23 cellular contexts compared by ENCODE assay signal in the genomic region with DNA sequence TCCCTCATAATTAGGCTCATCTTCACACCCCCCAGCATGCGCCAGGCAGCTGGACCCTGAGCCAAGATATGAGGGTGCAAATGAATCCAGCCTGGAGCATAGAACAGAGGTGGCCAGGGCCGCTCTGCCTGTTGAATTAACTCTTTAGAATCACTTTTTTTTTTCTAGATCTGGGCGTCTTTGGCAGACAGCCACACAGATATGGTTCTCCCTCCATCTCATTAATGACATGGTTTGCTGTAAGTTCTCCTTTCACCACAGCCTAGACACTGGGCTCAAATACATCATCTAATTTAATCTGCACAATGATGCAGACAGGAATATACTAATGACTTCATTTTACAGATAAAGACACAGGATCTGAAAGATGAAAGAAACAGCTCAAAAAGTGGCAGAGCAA.
A peak's percentile ranks its signal among the peaks of the same experiment; 100 is the strongest.
DNase-seq lines count a peak whose midpoint lies in the region; ATAC-seq and TF ChIP-seq lines count a peak whose summit lies in the region.
"Had no signal": no experiment of that assay in that cellular context is flagged by ENCODE, and none has a peak within 500 bp of the region (broad histone marks: within the 10 kb centered on the region; RNA-seq: fewer than 3 reads in every experiment).

No MANE protein-coding gene starts in this region.

- peak overlapping the region; percentile 60 for H3K27ac ChIP-seq in suprapubic skin
- H3K27ac ChIP-seq: BLaER1 had no signal

- H3K27me3 Mint-ChIP-seq in nephron (ENCODE audit: low read depth), result peaks cover 15% of the 10 kb centered on the region
- no peaks in the 10 kb centered on the region for H3K27me3 Mint-ChIP-seq in activated CD4-positive, alpha-beta memory T cell treated with anti-CD3 and anti-CD28 coated beads, Interleukin-2, amount 10 ng/mL, durations not matched to agents 7 days and 5 days

- intact Hi-C loops in Right ventricle myocardium superior (cut with DNase I), result no loop called here

- peaks cover 50% of the 10 kb centered on the region for H3K4me1 Mint-ChIP-seq in nephron
- no peaks in the 10 kb centered on the region for H3K4me1 Mint-ChIP-seq in activated CD4-positive, alpha-beta memory T cell treated with anti-CD3 and anti-CD28 coated beads, Interleukin-2, amount 10 ng/mL, durations not matched to agents 7 days and 5 days
- H3K4me1 Mint-ChIP-seq: CD14-positive monocyte; CD4-positive, alpha-beta memory T cell; CD4-positive, CD25-positive, alpha-beta regulatory T cell; CD8-positive, alpha-beta memory T cell had no signal

- H3K36me3 ChIP-seq in suprapubic skin, result no peaks in the 10 kb centered on the region
- H3K36me3 ChIP-seq: BE2C, BLaER1 had no signal

- H3K27me3 ChIP-seq in suprapubic skin, result no peaks in the 10 kb centered on the region
- H3K27me3 ChIP-seq: BE2C, BLaER1 had no signal

- no peak overlapping the region for H3K4me3 ChIP-seq in suprapubic skin
- H3K4me3 ChIP-seq: BLaER1 had no signal

- DNase-seq in suprapubic skin (ENCODE audit: low spot score in 2 of 2) (no peak), NCI-H1930 (lab: John Stamatoyannopoulos, UW) (no peak), Right ventricle myocardium superior (no peak)
- no peak for DNase-seq in activated CD4-positive, alpha-beta memory T cell treated with anti-CD3 and anti-CD28 coated beads, Interleukin-2, amount 10 ng/mL, durations not matched to agents 7 days and 5 days
- DNase-seq: 8988T; ACHN; BE2C; C1 segment of cervical spinal cord; CD4-positive, alpha-beta memory T cell; CD4-positive, CD25-positive, alpha-beta regulatory T cell; CD8-positive, alpha-beta memory T cell; COR-L47; DMS 273 treated with DMSO at 0.1 percent for 48 hours; DMS153; DMS53; DMS79; DND-41; GF-D8 had no signal

- no peaks in the 10 kb centered on the region for H3K36me3 Mint-ChIP-seq in nephron (ENCODE audit: low read depth)
- no peaks in the 10 kb centered on the region for H3K36me3 Mint-ChIP-seq in activated CD4-positive, alpha-beta memory T cell treated with anti-CD3 and anti-CD28 coated beads, Interleukin-2, amount 10 ng/mL, durations not matched to agents 7 days and 5 days (ENCODE audit: low read depth)
- H3K36me3 Mint-ChIP-seq: CD14-positive monocyte; CD4-positive, alpha-beta memory T cell; CD4-positive, CD25-positive, alpha-beta regulatory T cell; CD8-positive, alpha-beta memory T cell had no signal

- H3K4me1 ChIP-seq in suprapubic skin, result peaks cover 28% of the 10 kb centered on the region
- H3K4me1 ChIP-seq: BE2C, BLaER1 had no signal

- CTCF ChIA-PET in activated CD4-positive, alpha-beta memory T cell treated with anti-CD3 and anti-CD28 coated beads, Interleukin-2, amount 10 ng/mL, durations not matched to agents 7 days and 5 days (lab: Charles Lee), result no interaction called here

- WGBS in suprapubic skin, result 60% methylated on average over 3 of the region's 3 CpGs

- POLR2A ChIA-PET in activated CD4-positive, alpha-beta memory T cell treated with anti-CD3 and anti-CD28 coated beads, Interleukin-2, amount 10 ng/mL, durations not matched to agents 7 days and 5 days (lab: Charles Lee), result no interaction called here

- TF ChIP-seq CTCF in nephron (IDR thresholded peaks at IDR 0.05; ENCODE audit: unreplicated experiment in 3 of 3) (no peak), suprapubic skin (IDR thresholded peaks at IDR 0.05) (no peak)

- TF ChIP-seq EP300 in suprapubic skin (IDR thresholded peaks at IDR 0.05), result no peak

- peak overlapping the region in 2 of 3 experiments; percentile 25 to 59 for H3K27ac Mint-ChIP-seq in nephron
- no peak overlapping the region for H3K27ac Mint-ChIP-seq in activated CD4-positive, alpha-beta memory T cell treated with anti-CD3 and anti-CD28 coated beads, Interleukin-2, amount 10 ng/mL, durations not matched to agents 7 days and 5 days
- H3K27ac Mint-ChIP-seq: CD14-positive monocyte; CD4-positive, alpha-beta memory T cell; CD4-positive, CD25-positive, alpha-beta regulatory T cell; CD8-positive, alpha-beta memory T cell had no signal

- H3K4me3 Mint-ChIP-seq in nephron, result no peak overlapping the region
- H3K4me3 Mint-ChIP-seq in activated CD4-positive, alpha-beta memory T cell treated with anti-CD3 and anti-CD28 coated beads, Interleukin-2, amount 10 ng/mL, durations not matched to agents 7 days and 5 days, result no peak overlapping the region
- H3K4me3 Mint-ChIP-seq: CD14-positive monocyte; CD4-positive, alpha-beta memory T cell; CD4-positive, CD25-positive, alpha-beta regulatory T cell; CD8-positive, alpha-beta memory T cell had no signal

- H3K9me3 Mint-ChIP-seq in nephron, result peaks cover 3% of the 10 kb centered on the region
- H3K9me3 Mint-ChIP-seq in activated CD4-positive, alpha-beta memory T cell treated with anti-CD3 and anti-CD28 coated beads, Interleukin-2, amount 10 ng/mL, durations not matched to agents 7 days and 5 days, result no peaks in the 10 kb centered on the region
- H3K9me3 Mint-ChIP-seq: CD8-positive, alpha-beta memory T cell had no signal

- H3K9me3 ChIP-seq in suprapubic skin, result no peaks in the 10 kb centered on the region
- H3K9me3 ChIP-seq: BE2C, BLaER1 had no signal

- TF ChIP-seq POLR2A in suprapubic skin (IDR thresholded peaks at IDR 0.05), result no peak

- ATAC-seq in SK-N-SH treated with all-trans-retinoic acid at 6 μM for 48 hours (no peak), Right ventricle myocardium superior (ENCODE audit: poor library complexity) (no peak), GM19452 (IDR thresholded peaks at IDR 0.05; ENCODE audit: unreplicated experiment) (no peak)

TF ChIP-seq in SK-N-SH treated with all-trans-retinoic acid at 6 μM for 48 hours, 23 proteins besides CTCF, POLR2A, EP300 and RAD21:
- TF ChIP-seq ARNTL (CRISPR knock-in tag; IDR thresholded peaks at IDR 0.05; ENCODE audit: borderline replicate concordance, low read depth) (no peak), PATZ1 (CRISPR knock-in tag; IDR thresholded peaks at IDR 0.05; ENCODE audit: borderline replicate concordance) (no peak), ZNF565 (CRISPR knock-in tag; conservative IDR thresholded peaks at IDR 0.05; ENCODE audit: low read depth) (no peak), CSDC2 (CRISPR knock-in tag; IDR thresholded peaks at IDR 0.05) (no peak), ISL1 (CRISPR knock-in tag; IDR thresholded peaks at IDR 0.05) (0 out of 2 replicates have a peak, but pooled peaks have one; percentile 22), TCF4 (CRISPR knock-in tag; IDR thresholded peaks at IDR 0.05; ENCODE audit: borderline replicate concordance) (peak; percentile 64), ESRRG (CRISPR knock-in tag; IDR thresholded peaks at IDR 0.05) (no peak), TSHZ2 (CRISPR knock-in tag; IDR thresholded peaks at IDR 0.05) (peak; percentile 44; the same call in 1 of the 2 replicates)
